20 cellular contexts compared by ENCODE assay signal in genomic region chr13:108755084-108755483, GRCh38.
A peak's percentile ranks its signal among the peaks of the same experiment; 100 is the strongest.
DNase-seq lines count a peak whose midpoint lies in the region; ATAC-seq, FAIRE-seq and TF ChIP-seq lines count a peak whose summit lies in the region.
"Had no signal": no experiment of that assay in that cellular context is flagged by ENCODE, and none has a peak within 500 bp of the region (broad histone marks: within the 10 kb centered on the region; RNA-seq: fewer than 3 reads in every experiment).

No MANE protein-coding gene starts in this region.

- H3K36me3 ChIP-seq in SK-N-MC (ENCODE audit: insufficient read depth, low read length) (no peaks in the 10 kb centered on the region), mesendoderm (ENCODE audit: control insufficient read depth, insufficient read depth, low read length) (no peaks in the 10 kb centered on the region)
- H3K36me3 ChIP-seq: BLaER1 treated with 17β-estradiol and CSF1 and Interleukin-3, amounts not matched to agents 10 nM and 100 nM; SJSA1 had no signal

- no peak overlapping the region for H4K8ac ChIP-seq in mesendoderm (ENCODE audit: low read depth, low read length)

- H3K9ac ChIP-seq in SK-N-MC (ENCODE audit: insufficient read length) (no peak overlapping the region), mesendoderm (ENCODE audit: low read length) (no peak overlapping the region)
- H3K9ac ChIP-seq: BLaER1 treated with 17β-estradiol and CSF1 and Interleukin-3, amounts not matched to agents 10 nM and 100 nM; GM23248; KMS-11 had no signal

- no peaks in the 10 kb centered on the region for H3K79me1 ChIP-seq in mesendoderm (ENCODE audit: low read length)

- H3K27ac ChIP-seq in A549 (no peak overlapping the region), SK-N-MC (peak overlapping the region; percentile 87), mesendoderm (ENCODE audit: low read depth, low read length) (no peak overlapping the region)
- H3K27ac ChIP-seq: BLaER1 treated with 17β-estradiol and CSF1 and Interleukin-3, amounts not matched to agents 10 nM and 100 nM; GM23248; HL-60; KMS-11; SJSA1 had no signal

- no peak overlapping the region for H3K18ac ChIP-seq in mesendoderm (ENCODE audit: low read length)

- H2BK5ac ChIP-seq in mesendoderm (ENCODE audit: low read length) = no peak overlapping the region

- no peaks in the 10 kb centered on the region for H3K27me3 ChIP-seq in mesendoderm (ENCODE audit: insufficient read depth, low read length, poor library complexity)
- H3K27me3 ChIP-seq: BLaER1 treated with 17β-estradiol and CSF1 and Interleukin-3, amounts not matched to agents 10 nM and 100 nM had no signal

- POLR2A ChIA-PET in A549 (lab: Yijun Ruan, JAX) = no interaction called here

- H3K4me3 ChIP-seq in A549 (no peak overlapping the region), SK-N-MC (peak overlapping the region; percentile 66), mesendoderm (ENCODE audit: low read length) (no peak overlapping the region)
- H3K4me3 ChIP-seq: BLaER1 treated with 17β-estradiol and CSF1 and Interleukin-3, amounts not matched to agents 10 nM and 100 nM; GM23248; SJSA1 had no signal

- H3K4me1 ChIP-seq in A549 = no peaks in the 10 kb centered on the region
- no peaks in the 10 kb centered on the region for H3K4me1 ChIP-seq in mesendoderm (ENCODE audit: control insufficient read depth, low read depth, low read length)
- H3K4me1 ChIP-seq: BLaER1 treated with 17β-estradiol and CSF1 and Interleukin-3, amounts not matched to agents 10 nM and 100 nM; SJSA1 had no signal

- H3K23ac ChIP-seq in mesendoderm (ENCODE audit: low read length) = no peak overlapping the region

- TF ChIP-seq POLR2A in A549 (IDR thresholded peaks at IDR 0.05; ENCODE audit: low read length) = no peak

- CTCF ChIA-PET in A549 (lab: Yijun Ruan, JAX) = no interaction called here

- FAIRE-seq in A549 (lab: Jason Lieb, UNC) (no peak), D721Med (lab: Jason Lieb, UNC) (peak; percentile 35)
- FAIRE-seq: GM12892 had no signal

- no peak overlapping the region for H4K5ac ChIP-seq in mesendoderm (ENCODE audit: low read length)

- H2BK15ac ChIP-seq in mesendoderm (replicated peaks; ENCODE audit: low read depth) = no peak overlapping the region

- no peaks in the 10 kb centered on the region for H3K79me2 ChIP-seq in mesendoderm (ENCODE audit: control insufficient read depth, insufficient read depth, low read length)

- no peak for TF ChIP-seq RAD21 in A549 (conservative IDR thresholded peaks at IDR 0.05 in 1 of 2, IDR thresholded peaks at IDR 0.05 in 1 of 2)

- no peak overlapping the region for H3K4me2 ChIP-seq in A549
- H3K4me2 ChIP-seq in mesendoderm (ENCODE audit: low read length) = no peak overlapping the region
- H3K4me2 ChIP-seq: BLaER1 treated with 17β-estradiol and CSF1 and Interleukin-3, amounts not matched to agents 10 nM and 100 nM; KMS-11 had no signal

- H3K56ac ChIP-seq in mesendoderm (ENCODE audit: low read length) = no peak overlapping the region

- no peak overlapping the region for H3K4ac ChIP-seq in mesendoderm (ENCODE audit: low read depth, low read length)

- no peak overlapping the region for H2BK120ac ChIP-seq in mesendoderm (ENCODE audit: low read depth, low read length)

- H3K9me3 ChIP-seq in A549 (no peaks in the 10 kb centered on the region), SK-N-MC (ENCODE audit: low read depth, low read length) (no peaks in the 10 kb centered on the region)
- H3K9me3 ChIP-seq: BLaER1 treated with 17β-estradiol and CSF1 and Interleukin-3, amounts not matched to agents 10 nM and 100 nM; SJSA1 had no signal

- no peak for ATAC-seq in A549
- ATAC-seq: PC-3 had no signal

- no peak for TF ChIP-seq EP300 in A549 (IDR thresholded peaks at IDR 0.05)

- no peak for DNase-seq in A549 (ENCODE audit: low read depth in 1 of 2, low spot score in 1 of 2)
- DNase-seq in D721Med (ENCODE audit: insufficient read length, low spot score) = no peak
- peak; percentile 92 for DNase-seq in SK-N-MC (ENCODE audit: low read depth, low spot score)
- DNase-seq in foreskin melanocyte = peak; percentile 67
- no peak for DNase-seq in AG08396 (ENCODE audit: low spot score)
- DNase-seq in COR-L47 (lab: John Stamatoyannopoulos, UW) = no peak
- DNase-seq in mesendoderm = no peak
- no peak for DNase-seq in kidney tubule cell (ENCODE audit: low spot score)
- DNase-seq: GM23248, NCI-H1092 treated with DMSO at 0.1 percent for 48 hours, NCI-H187 treated with DMSO at 0.1 percent for 48 hours, NCI-H2227 treated with DMSO at 0.1 percent for 48 hours, NCI-H526 treated with DMSO at 0.1 percent for 48 hours, PC-3, T-helper 1 cell had no signal

- no peak overlapping the region for H2AK5ac ChIP-seq in mesendoderm (ENCODE audit: low read length)

- TF ChIP-seq CTCF in A549 (IDR thresholded peaks at IDR 0.05) (no peak), D721Med (IDR thresholded peaks at IDR 0.05; ENCODE audit: insufficient read depth, missing control alignments) (no peak)

TF ChIP-seq in A549, 52 proteins besides CTCF, POLR2A, EP300 and RAD21:
- TF ChIP-seq EHF (CRISPR knock-in tag; IDR thresholded peaks at IDR 0.05) = no peak
- peak; percentile 51 for TF ChIP-seq MAFK (IDR thresholded peaks at IDR 0.05; ENCODE audit: partially characterized antibody)

Comparison
In these comparisons a context has a peak if more than half of its experiments do, and no peak if none do; other contexts are left out.
1. DNase-seq: peak in SK-N-MC (single experiment) and foreskin melanocyte (single experiment); none in A549 (0 of 2), D721Med (single experiment), AG08396 (single experiment), COR-L47 (single experiment), mesendoderm (single experiment) and kidney tubule cell (single experiment).